In genomic region chr22:38793721-38794466, GRCh38 we compare ENCODE assay signal across 1 cellular context.
A peak's percentile ranks its signal among the peaks of the same experiment; 100 is the strongest.
TF ChIP-seq lines count a peak whose summit lies in the region.

TSS of gene DNAL4 (minus strand) at chr22:38794143. CDS start at chr22:38782731, 11,412 bp downstream.

TF ChIP-seq in HepG2, 621 proteins besides CTCF, POLR2A, EP300 and RAD21 (continued from another document and continues in another):
- TF ChIP-seq ARID4A (CRISPR knock-in tag; IDR thresholded peaks at IDR 0.05; ENCODE audit: borderline replicate concordance) = peak; percentile 58; the same call in 1 of the 2 replicates
- TF ChIP-seq YEATS2 (CRISPR knock-in tag; IDR thresholded peaks at IDR 0.05; ENCODE audit: borderline replicate concordance) = peak; percentile 30; the same call in 1 of the 2 replicates
- no peak for TF ChIP-seq RAD51 (IDR thresholded peaks at IDR 0.05; ENCODE audit: borderline replicate concordance)
- TF ChIP-seq ATF6 (CRISPR knock-in tag; conservative IDR thresholded peaks at IDR 0.05) = no peak
- no peak for TF ChIP-seq IKZF1 (IDR thresholded peaks at IDR 0.05)
- TF ChIP-seq ZNF646 (CRISPR knock-in tag; IDR thresholded peaks at IDR 0.05) = no peak
- TF ChIP-seq ZNF335 (CRISPR knock-in tag; IDR thresholded peaks at IDR 0.05) = peak; percentile 99
- peak; percentile 58 for TF ChIP-seq ZNF687 (CRISPR knock-in tag; IDR thresholded peaks at IDR 0.05)
- TF ChIP-seq IRF1 (CRISPR knock-in tag; IDR thresholded peaks at IDR 0.05; ENCODE audit: low read depth) = no peak
- peak; percentile 91 for TF ChIP-seq SP2 (CRISPR knock-in tag; IDR thresholded peaks at IDR 0.05)
- TF ChIP-seq ZNF552 (CRISPR knock-in tag; IDR thresholded peaks at IDR 0.05; ENCODE audit: borderline replicate concordance) = no peak
- no peak for TF ChIP-seq KLF13 (CRISPR knock-in tag; IDR thresholded peaks at IDR 0.05)
- TF ChIP-seq SAP130 (CRISPR knock-in tag; IDR thresholded peaks at IDR 0.05; ENCODE audit: low read depth) = peak; percentile 89
- TF ChIP-seq PREB (CRISPR knock-in tag; IDR thresholded peaks at IDR 0.05) = no peak
- TF ChIP-seq ZNF18 (CRISPR knock-in tag; IDR thresholded peaks at IDR 0.05; ENCODE audit: insufficient replicate concordance) = no peak
- no peak for TF ChIP-seq FOXA3 (CRISPR knock-in tag; IDR thresholded peaks at IDR 0.05)
- no peak for TF ChIP-seq PAXIP1 (CRISPR knock-in tag; conservative IDR thresholded peaks at IDR 0.05)
- peak; percentile 38; the same call in 1 of the 2 replicates for TF ChIP-seq ZNF225 (CRISPR knock-in tag; IDR thresholded peaks at IDR 0.05)
- no peak for TF ChIP-seq RARG (CRISPR knock-in tag; IDR thresholded peaks at IDR 0.05; ENCODE audit: low read depth)
- TF ChIP-seq ZFX (CRISPR knock-in tag; IDR thresholded peaks at IDR 0.05; ENCODE audit: low read depth) = peak; percentile 86
- no peak for TF ChIP-seq REXO4 (CRISPR knock-in tag; IDR thresholded peaks at IDR 0.05; ENCODE audit: borderline replicate concordance)
- no peak for TF ChIP-seq ZNF709 (CRISPR knock-in tag; IDR thresholded peaks at IDR 0.05)
- no peak for TF ChIP-seq ZNF235 (CRISPR knock-in tag; IDR thresholded peaks at IDR 0.05; ENCODE audit: borderline replicate concordance)
- TF ChIP-seq ZNF558 (CRISPR knock-in tag; IDR thresholded peaks at IDR 0.05; ENCODE audit: borderline replicate concordance) = no peak
- no peak for TF ChIP-seq FOXJ3 (CRISPR knock-in tag; IDR thresholded peaks at IDR 0.05; ENCODE audit: borderline replicate concordance)
- no peak for TF ChIP-seq TCF7L2 (IDR thresholded peaks at IDR 0.05; ENCODE audit: low read depth, low read length)
- TF ChIP-seq SIX4 (CRISPR knock-in tag; IDR thresholded peaks at IDR 0.05) = no peak
- no peak for TF ChIP-seq TERF1 (CRISPR knock-in tag; IDR thresholded peaks at IDR 0.05)
- no peak for TF ChIP-seq JUN (CRISPR knock-in tag; IDR thresholded peaks at IDR 0.05)
